Comparison of ENCODE assay signal across 1 cellular context in the genomic region with DNA sequence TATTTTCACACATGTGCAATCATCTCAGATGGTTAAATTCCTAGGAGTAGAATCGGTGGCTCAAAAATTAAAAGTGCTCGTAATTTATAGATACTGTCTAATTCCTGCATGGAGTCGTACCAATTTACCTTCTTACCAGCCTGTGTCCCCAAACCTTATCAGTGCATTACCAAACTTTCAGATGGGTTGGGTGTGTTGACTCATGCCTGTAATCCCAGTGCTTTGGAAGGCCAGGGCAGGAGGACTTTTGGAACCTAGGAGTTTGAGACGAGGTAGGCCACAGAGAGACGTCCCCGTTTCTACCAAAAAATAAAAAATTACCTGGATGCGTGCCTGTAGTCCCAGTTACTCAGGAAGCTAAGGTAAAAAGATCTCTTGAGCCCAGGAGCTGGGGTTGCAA.
TF ChIP-seq lines count a peak whose summit lies in the region.

No MANE protein-coding gene starts in this region.

TF ChIP-seq in HepG2, 621 proteins besides CTCF, POLR2A, EP300 and RAD21 (continued from another document and continues in another):
- TF ChIP-seq, protein P1, sequence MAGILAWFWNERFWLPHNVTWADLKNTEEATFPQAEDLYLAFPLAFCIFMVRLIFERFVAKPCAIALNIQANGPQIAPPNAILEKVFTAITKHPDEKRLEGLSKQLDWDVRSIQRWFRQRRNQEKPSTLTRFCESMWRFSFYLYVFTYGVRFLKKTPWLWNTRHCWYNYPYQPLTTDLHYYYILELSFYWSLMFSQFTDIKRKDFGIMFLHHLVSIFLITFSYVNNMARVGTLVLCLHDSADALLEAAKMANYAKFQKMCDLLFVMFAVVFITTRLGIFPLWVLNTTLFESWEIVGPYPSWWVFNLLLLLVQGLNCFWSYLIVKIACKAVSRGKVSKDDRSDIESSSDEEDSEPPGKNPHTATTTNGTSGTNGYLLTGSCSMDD (CRISPR knock-in tag; IDR thresholded peaks at IDR 0.05) = no peak
- TF ChIP-seq ZSCAN25 (CRISPR knock-in tag; IDR thresholded peaks at IDR 0.05) = no peak
- no peak for TF ChIP-seq ZNF891 (CRISPR knock-in tag; IDR thresholded peaks at IDR 0.05)
- TF ChIP-seq, protein P2, sequence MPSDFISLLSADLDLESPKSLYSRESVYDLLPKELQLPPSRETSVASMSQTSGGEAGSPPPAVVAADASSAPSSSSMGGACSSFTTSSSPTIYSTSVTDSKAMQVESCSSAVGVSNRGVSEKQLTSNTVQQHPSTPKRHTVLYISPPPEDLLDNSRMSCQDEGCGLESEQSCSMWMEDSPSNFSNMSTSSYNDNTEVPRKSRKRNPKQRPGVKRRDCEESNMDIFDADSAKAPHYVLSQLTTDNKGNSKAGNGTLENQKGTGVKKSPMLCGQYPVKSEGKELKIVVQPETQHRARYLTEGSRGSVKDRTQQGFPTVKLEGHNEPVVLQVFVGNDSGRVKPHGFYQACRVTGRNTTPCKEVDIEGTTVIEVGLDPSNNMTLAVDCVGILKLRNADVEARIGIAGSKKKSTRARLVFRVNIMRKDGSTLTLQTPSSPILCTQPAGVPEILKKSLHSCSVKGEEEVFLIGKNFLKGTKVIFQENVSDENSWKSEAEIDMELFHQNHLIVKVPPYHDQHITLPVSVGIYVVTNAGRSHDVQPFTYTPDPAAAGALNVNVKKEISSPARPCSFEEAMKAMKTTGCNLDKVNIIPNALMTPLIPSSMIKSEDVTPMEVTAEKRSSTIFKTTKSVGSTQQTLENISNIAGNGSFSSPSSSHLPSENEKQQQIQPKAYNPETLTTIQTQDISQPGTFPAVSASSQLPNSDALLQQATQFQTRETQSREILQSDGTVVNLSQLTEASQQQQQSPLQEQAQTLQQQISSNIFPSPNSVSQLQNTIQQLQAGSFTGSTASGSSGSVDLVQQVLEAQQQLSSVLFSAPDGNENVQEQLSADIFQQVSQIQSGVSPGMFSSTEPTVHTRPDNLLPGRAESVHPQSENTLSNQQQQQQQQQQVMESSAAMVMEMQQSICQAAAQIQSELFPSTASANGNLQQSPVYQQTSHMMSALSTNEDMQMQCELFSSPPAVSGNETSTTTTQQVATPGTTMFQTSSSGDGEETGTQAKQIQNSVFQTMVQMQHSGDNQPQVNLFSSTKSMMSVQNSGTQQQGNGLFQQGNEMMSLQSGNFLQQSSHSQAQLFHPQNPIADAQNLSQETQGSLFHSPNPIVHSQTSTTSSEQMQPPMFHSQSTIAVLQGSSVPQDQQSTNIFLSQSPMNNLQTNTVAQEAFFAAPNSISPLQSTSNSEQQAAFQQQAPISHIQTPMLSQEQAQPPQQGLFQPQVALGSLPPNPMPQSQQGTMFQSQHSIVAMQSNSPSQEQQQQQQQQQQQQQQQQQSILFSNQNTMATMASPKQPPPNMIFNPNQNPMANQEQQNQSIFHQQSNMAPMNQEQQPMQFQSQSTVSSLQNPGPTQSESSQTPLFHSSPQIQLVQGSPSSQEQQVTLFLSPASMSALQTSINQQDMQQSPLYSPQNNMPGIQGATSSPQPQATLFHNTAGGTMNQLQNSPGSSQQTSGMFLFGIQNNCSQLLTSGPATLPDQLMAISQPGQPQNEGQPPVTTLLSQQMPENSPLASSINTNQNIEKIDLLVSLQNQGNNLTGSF (CRISPR knock-in tag; IDR thresholded peaks at IDR 0.05) = no peak
- TF ChIP-seq STAG1 (CRISPR knock-in tag; IDR thresholded peaks at IDR 0.05) = no peak
- 0 out of 2 replicates have a peak, but pooled peaks have one; percentile 49 for TF ChIP-seq ZSCAN12 (CRISPR knock-in tag; IDR thresholded peaks at IDR 0.05)
- TF ChIP-seq ZNF83 (CRISPR knock-in tag; IDR thresholded peaks at IDR 0.05; ENCODE audit: borderline replicate concordance) = no peak
- TF ChIP-seq ZNF343 (CRISPR knock-in tag; IDR thresholded peaks at IDR 0.05) = no peak
- TF ChIP-seq TBP (CRISPR knock-in tag; IDR thresholded peaks at IDR 0.05) = no peak
- TF ChIP-seq, protein P3, sequence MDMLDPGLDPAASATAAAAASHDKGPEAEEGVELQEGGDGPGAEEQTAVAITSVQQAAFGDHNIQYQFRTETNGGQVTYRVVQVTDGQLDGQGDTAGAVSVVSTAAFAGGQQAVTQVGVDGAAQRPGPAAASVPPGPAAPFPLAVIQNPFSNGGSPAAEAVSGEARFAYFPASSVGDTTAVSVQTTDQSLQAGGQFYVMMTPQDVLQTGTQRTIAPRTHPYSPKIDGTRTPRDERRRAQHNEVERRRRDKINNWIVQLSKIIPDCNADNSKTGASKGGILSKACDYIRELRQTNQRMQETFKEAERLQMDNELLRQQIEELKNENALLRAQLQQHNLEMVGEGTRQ (IDR thresholded peaks at IDR 0.05; ENCODE audit: low read depth, low read length) = no peak
- TF ChIP-seq, protein P3 (CRISPR knock-in tag; IDR thresholded peaks at IDR 0.05; ENCODE audit: borderline replicate concordance) = no peak
- TF ChIP-seq, protein P4, sequence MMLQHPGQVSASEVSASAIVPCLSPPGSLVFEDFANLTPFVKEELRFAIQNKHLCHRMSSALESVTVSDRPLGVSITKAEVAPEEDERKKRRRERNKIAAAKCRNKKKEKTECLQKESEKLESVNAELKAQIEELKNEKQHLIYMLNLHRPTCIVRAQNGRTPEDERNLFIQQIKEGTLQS (CRISPR knock-in tag; IDR thresholded peaks at IDR 0.05) = peak; percentile 44; the same call in 1 of the 2 replicates
- no peak for TF ChIP-seq KDM6A (CRISPR knock-in tag; IDR thresholded peaks at IDR 0.05; ENCODE audit: low read depth)
- TF ChIP-seq, protein P5, sequence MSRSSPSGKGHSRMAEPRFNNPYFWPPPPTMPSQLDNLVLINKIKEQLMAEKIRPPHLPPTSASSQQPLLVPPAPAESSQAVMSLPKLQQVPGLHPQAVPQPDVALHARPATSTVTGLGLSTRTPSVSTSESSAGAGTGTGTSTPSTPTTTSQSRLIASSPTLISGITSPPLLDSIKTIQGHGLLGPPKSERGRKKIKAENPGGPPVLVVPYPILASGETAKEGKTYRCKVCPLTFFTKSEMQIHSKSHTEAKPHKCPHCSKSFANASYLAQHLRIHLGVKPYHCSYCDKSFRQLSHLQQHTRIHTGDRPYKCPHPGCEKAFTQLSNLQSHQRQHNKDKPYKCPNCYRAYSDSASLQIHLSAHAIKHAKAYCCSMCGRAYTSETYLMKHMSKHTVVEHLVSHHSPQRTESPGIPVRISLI (CRISPR knock-in tag; IDR thresholded peaks at IDR 0.05; ENCODE audit: borderline replicate concordance) = no peak
- TF ChIP-seq NFKBIZ (CRISPR knock-in tag; IDR thresholded peaks at IDR 0.05) = no peak
- TF ChIP-seq, protein P6, sequence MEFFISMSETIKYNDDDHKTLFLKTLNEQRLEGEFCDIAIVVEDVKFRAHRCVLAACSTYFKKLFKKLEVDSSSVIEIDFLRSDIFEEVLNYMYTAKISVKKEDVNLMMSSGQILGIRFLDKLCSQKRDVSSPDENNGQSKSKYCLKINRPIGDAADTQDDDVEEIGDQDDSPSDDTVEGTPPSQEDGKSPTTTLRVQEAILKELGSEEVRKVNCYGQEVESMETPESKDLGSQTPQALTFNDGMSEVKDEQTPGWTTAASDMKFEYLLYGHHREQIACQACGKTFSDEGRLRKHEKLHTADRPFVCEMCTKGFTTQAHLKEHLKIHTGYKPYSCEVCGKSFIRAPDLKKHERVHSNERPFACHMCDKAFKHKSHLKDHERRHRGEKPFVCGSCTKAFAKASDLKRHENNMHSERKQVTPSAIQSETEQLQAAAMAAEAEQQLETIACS (CRISPR knock-in tag; IDR thresholded peaks at IDR 0.05) = no peak
- TF ChIP-seq, protein P7, sequence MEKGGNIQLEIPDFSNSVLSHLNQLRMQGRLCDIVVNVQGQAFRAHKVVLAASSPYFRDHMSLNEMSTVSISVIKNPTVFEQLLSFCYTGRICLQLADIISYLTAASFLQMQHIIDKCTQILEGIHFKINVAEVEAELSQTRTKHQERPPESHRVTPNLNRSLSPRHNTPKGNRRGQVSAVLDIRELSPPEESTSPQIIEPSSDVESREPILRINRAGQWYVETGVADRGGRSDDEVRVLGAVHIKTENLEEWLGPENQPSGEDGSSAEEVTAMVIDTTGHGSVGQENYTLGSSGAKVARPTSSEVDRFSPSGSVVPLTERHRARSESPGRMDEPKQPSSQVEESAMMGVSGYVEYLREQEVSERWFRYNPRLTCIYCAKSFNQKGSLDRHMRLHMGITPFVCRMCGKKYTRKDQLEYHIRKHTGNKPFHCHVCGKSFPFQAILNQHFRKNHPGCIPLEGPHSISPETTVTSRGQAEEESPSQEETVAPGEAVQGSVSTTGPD (CRISPR knock-in tag; IDR thresholded peaks at IDR 0.05) = no peak
- TF ChIP-seq ZNF30 (CRISPR knock-in tag; IDR thresholded peaks at IDR 0.05) = no peak
- TF ChIP-seq SMAD3 (CRISPR knock-in tag; IDR thresholded peaks at IDR 0.05) = no peak
- no peak for TF ChIP-seq SCMH1 (CRISPR knock-in tag; IDR thresholded peaks at IDR 0.05; ENCODE audit: borderline replicate concordance)
- no peak for TF ChIP-seq NFATC3 (CRISPR knock-in tag; IDR thresholded peaks at IDR 0.05)
- TF ChIP-seq MED1 (CRISPR knock-in tag; IDR thresholded peaks at IDR 0.05) = peak; percentile 22; the same call in 1 of the 2 replicates
- TF ChIP-seq KDM3A (CRISPR knock-in tag; IDR thresholded peaks at IDR 0.05; ENCODE audit: low read depth) = no peak
- peak; percentile 58 for TF ChIP-seq HNF4A (CRISPR knock-in tag; IDR thresholded peaks at IDR 0.05)
- TF ChIP-seq NR1H2 (CRISPR knock-in tag; IDR thresholded peaks at IDR 0.05; ENCODE audit: borderline replicate concordance, low read depth) = no peak
- no peak for TF ChIP-seq MEF2D (CRISPR knock-in tag; IDR thresholded peaks at IDR 0.05)
- peak; percentile 56 for TF ChIP-seq ZFY (CRISPR knock-in tag; IDR thresholded peaks at IDR 0.05)
- TF ChIP-seq NCOA5 (CRISPR knock-in tag; IDR thresholded peaks at IDR 0.05) = no peak
- TF ChIP-seq, protein P8, sequence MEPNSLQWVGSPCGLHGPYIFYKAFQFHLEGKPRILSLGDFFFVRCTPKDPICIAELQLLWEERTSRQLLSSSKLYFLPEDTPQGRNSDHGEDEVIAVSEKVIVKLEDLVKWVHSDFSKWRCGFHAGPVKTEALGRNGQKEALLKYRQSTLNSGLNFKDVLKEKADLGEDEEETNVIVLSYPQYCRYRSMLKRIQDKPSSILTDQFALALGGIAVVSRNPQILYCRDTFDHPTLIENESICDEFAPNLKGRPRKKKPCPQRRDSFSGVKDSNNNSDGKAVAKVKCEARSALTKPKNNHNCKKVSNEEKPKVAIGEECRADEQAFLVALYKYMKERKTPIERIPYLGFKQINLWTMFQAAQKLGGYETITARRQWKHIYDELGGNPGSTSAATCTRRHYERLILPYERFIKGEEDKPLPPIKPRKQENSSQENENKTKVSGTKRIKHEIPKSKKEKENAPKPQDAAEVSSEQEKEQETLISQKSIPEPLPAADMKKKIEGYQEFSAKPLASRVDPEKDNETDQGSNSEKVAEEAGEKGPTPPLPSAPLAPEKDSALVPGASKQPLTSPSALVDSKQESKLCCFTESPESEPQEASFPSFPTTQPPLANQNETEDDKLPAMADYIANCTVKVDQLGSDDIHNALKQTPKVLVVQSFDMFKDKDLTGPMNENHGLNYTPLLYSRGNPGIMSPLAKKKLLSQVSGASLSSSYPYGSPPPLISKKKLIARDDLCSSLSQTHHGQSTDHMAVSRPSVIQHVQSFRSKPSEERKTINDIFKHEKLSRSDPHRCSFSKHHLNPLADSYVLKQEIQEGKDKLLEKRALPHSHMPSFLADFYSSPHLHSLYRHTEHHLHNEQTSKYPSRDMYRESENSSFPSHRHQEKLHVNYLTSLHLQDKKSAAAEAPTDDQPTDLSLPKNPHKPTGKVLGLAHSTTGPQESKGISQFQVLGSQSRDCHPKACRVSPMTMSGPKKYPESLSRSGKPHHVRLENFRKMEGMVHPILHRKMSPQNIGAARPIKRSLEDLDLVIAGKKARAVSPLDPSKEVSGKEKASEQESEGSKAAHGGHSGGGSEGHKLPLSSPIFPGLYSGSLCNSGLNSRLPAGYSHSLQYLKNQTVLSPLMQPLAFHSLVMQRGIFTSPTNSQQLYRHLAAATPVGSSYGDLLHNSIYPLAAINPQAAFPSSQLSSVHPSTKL (CRISPR knock-in tag; IDR thresholded peaks at IDR 0.05) = no peak
- TF ChIP-seq, protein P9, sequence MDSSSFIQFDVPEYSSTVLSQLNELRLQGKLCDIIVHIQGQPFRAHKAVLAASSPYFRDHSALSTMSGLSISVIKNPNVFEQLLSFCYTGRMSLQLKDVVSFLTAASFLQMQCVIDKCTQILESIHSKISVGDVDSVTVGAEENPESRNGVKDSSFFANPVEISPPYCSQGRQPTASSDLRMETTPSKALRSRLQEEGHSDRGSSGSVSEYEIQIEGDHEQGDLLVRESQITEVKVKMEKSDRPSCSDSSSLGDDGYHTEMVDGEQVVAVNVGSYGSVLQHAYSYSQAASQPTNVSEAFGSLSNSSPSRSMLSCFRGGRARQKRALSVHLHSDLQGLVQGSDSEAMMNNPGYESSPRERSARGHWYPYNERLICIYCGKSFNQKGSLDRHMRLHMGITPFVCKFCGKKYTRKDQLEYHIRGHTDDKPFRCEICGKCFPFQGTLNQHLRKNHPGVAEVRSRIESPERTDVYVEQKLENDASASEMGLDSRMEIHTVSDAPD (CRISPR knock-in tag; IDR thresholded peaks at IDR 0.05) = peak; percentile 58; the same call in 1 of the 2 replicates
- TF ChIP-seq, protein P10, sequence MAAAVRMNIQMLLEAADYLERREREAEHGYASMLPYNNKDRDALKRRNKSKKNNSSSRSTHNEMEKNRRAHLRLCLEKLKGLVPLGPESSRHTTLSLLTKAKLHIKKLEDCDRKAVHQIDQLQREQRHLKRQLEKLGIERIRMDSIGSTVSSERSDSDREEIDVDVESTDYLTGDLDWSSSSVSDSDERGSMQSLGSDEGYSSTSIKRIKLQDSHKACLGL (CRISPR knock-in tag; IDR thresholded peaks at IDR 0.05) = no peak
- TF ChIP-seq, protein P11, sequence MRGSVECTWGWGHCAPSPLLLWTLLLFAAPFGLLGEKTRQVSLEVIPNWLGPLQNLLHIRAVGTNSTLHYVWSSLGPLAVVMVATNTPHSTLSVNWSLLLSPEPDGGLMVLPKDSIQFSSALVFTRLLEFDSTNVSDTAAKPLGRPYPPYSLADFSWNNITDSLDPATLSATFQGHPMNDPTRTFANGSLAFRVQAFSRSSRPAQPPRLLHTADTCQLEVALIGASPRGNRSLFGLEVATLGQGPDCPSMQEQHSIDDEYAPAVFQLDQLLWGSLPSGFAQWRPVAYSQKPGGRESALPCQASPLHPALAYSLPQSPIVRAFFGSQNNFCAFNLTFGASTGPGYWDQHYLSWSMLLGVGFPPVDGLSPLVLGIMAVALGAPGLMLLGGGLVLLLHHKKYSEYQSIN (CRISPR knock-in tag; IDR thresholded peaks at IDR 0.05; ENCODE audit: borderline replicate concordance) = no peak
- TF ChIP-seq ZBTB8A (CRISPR knock-in tag; IDR thresholded peaks at IDR 0.05; ENCODE audit: borderline replicate concordance, low read depth) = no peak
- peak; percentile 82 for TF ChIP-seq FOSL2 (CRISPR knock-in tag; IDR thresholded peaks at IDR 0.05)
- peak; percentile 61; the same call in 1 of the 2 replicates for TF ChIP-seq ZFX (CRISPR knock-in tag; IDR thresholded peaks at IDR 0.05; ENCODE audit: low read depth)
- TF ChIP-seq, protein P12, sequence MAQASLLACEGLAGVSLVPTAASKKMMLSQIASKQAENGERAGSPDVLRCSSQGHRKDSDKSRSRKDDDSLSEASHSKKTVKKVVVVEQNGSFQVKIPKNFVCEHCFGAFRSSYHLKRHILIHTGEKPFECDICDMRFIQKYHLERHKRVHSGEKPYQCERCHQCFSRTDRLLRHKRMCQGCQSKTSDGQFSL (CRISPR knock-in tag; IDR thresholded peaks at IDR 0.05) = no peak
- TF ChIP-seq SMARCE1 (IDR thresholded peaks at IDR 0.05; ENCODE audit: borderline replicate concordance) = no peak
- TF ChIP-seq RNF2 (conservative IDR thresholded peaks at IDR 0.05; ENCODE audit: low read depth) = no peak
- TF ChIP-seq PITX1 (CRISPR knock-in tag; IDR thresholded peaks at IDR 0.05) = peak; percentile 61; the same call in 1 of the 2 replicates
- TF ChIP-seq RXRB (CRISPR knock-in tag; IDR thresholded peaks at IDR 0.05; ENCODE audit: borderline replicate concordance) = no peak
